ENCODE assay signal across 10 cellular contexts in the genomic region with DNA sequence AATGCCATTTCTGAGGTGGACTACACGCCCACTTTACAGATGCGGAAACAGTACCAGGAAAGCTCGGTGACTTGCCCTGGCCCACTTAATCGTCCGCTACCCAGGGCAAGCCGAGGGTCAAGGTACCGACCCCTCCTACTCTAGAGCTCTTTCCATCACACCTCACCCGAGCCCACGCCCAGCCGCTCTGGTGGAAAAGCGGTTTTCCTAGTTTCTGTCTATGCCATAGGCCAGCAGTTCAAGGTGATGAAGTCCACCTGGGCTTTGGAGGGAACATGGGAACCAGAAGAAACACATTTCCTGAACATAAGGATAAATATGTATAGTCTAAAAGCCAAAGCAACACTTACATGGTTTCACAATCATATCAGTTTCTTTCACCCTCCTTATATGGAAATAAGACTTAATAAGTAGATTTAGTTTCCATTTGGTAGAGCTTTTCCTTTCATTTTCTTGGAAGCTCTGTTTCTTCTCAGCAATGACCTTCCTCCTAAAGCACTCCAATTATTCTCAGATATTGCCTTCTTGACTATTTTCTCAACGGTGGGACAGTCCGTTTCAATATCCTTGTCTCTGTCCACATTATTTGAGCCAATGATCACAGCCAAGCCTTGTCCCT. TPM values are rescaled to one million over a fixed set of nuclear protein-coding genes. Genes with fewer than 3 reads are reported as not detected.
DNase-seq lines count a peak whose midpoint lies in the region; ATAC-seq and TF ChIP-seq lines count a peak whose summit lies in the region.
"Had no signal": no experiment of that assay in that cellular context is flagged by ENCODE, and none has a peak within 500 bp of the region (broad histone marks: within the 10 kb centered on the region; RNA-seq: fewer than 3 reads in every experiment).

No MANE protein-coding gene starts in this region.

- H3K9me3 Mint-ChIP-seq in T-helper 2 cell treated with Interferon-gamma antibody and Interleukin-4, amounts not matched to agents 5 μg/mL and 100 μg/mL, for 36 hours: no peaks in the 10 kb centered on the region
- H3K9me3 Mint-ChIP-seq in activated CD4-positive, alpha-beta memory T cell treated with anti-CD3 and anti-CD28 coated beads, Interleukin-2, amount 10 ng/mL, durations not matched to agents 7 days and 5 days: no peaks in the 10 kb centered on the region
- no peaks in the 10 kb centered on the region for H3K9me3 Mint-ChIP-seq in stimulated activated naive B cell treated with anti-CD40 and anti-IgM and Interleukin-4, amounts not matched to agents 10 μg/mL and 1 μg/mL and 100 μg/mL, for 72 hours

- H3K27ac ChIP-seq in PC-9: no peak overlapping the region
- H3K27ac ChIP-seq: C4-2B had no signal

- no peak for ATAC-seq in stimulated activated naive B cell treated with anti-CD40 and anti-IgM and Interleukin-4, amounts not matched to agents 10 μg/mL and 1 μg/mL and 100 μg/mL, for 72 hours (replicated peaks)
- no peak for ATAC-seq in HG02678 (IDR thresholded peaks at IDR 0.05; ENCODE audit: unreplicated experiment)

- H3K9me2 ChIP-seq in PC-9 (ENCODE audit: insufficient read depth): no peaks in the 10 kb centered on the region

- POLR2A ChIA-PET in activated CD4-positive, alpha-beta memory T cell treated with anti-CD3 and anti-CD28 coated beads, Interleukin-2, amount 10 ng/mL, durations not matched to agents 7 days and 5 days (lab: Charles Lee): no interaction called here
- POLR2A ChIA-PET in PC-9 (lab: Charles Lee; ENCODE audit: unreplicated experiment): no interaction called here

- H3K27me3 Mint-ChIP-seq in T-helper 2 cell treated with Interferon-gamma antibody and Interleukin-4, amounts not matched to agents 5 μg/mL and 100 μg/mL, for 36 hours (ENCODE audit: low read depth): peaks cover 40% of the 10 kb centered on the region
- peaks cover 41% of the 10 kb centered on the region for H3K27me3 Mint-ChIP-seq in activated CD4-positive, alpha-beta memory T cell treated with anti-CD3 and anti-CD28 coated beads, Interleukin-2, amount 10 ng/mL, durations not matched to agents 7 days and 5 days
- peaks cover 8 to 9% of the 10 kb centered on the region in 2 donors for H3K27me3 Mint-ChIP-seq in stimulated activated naive B cell treated with anti-CD40 and anti-IgM and Interleukin-4, amounts not matched to agents 10 μg/mL and 1 μg/mL and 100 μg/mL, for 72 hours

- CTCF ChIA-PET in activated CD4-positive, alpha-beta memory T cell treated with anti-CD3 and anti-CD28 coated beads, Interleukin-2, amount 10 ng/mL, durations not matched to agents 7 days and 5 days (lab: Charles Lee): interaction anchor here (0.6 kb wide), 1 partner anchor 260 kb away, joined by 3 read pairs; no protein-coding TSS in a partner anchor
- CTCF ChIA-PET in PC-9 (lab: Charles Lee): no interaction called here

- H3K27ac Mint-ChIP-seq in T-helper 2 cell treated with Interferon-gamma antibody and Interleukin-4, amounts not matched to agents 5 μg/mL and 100 μg/mL, for 36 hours: no peak overlapping the region
- H3K27ac Mint-ChIP-seq in activated CD4-positive, alpha-beta memory T cell treated with anti-CD3 and anti-CD28 coated beads, Interleukin-2, amount 10 ng/mL, durations not matched to agents 7 days and 5 days: no peak overlapping the region
- peak overlapping the region; percentile 79 for H3K27ac Mint-ChIP-seq in stimulated activated naive B cell treated with anti-CD40 and anti-IgM and Interleukin-4, amounts not matched to agents 10 μg/mL and 1 μg/mL and 100 μg/mL, for 72 hours

- TF ChIP-seq CTCF in PC-9 (conservative IDR thresholded peaks at IDR 0.05): no peak

- H3K9me3 ChIP-seq in HAP-1: no peaks in the 10 kb centered on the region
- H3K9me3 ChIP-seq in PC-9 (ENCODE audit: insufficient read depth, low read depth): no peaks in the 10 kb centered on the region

- in situ Hi-C loops in HAP-1 (cut with MboI; ENCODE audit: low sequenced_read_pairs): no loop called here

- peak overlapping the region; percentile 66 for H3K4me3 Mint-ChIP-seq in T-helper 2 cell treated with Interferon-gamma antibody and Interleukin-4, amounts not matched to agents 5 μg/mL and 100 μg/mL, for 36 hours
- peak overlapping the region; percentile 61 for H3K4me3 Mint-ChIP-seq in activated CD4-positive, alpha-beta memory T cell treated with anti-CD3 and anti-CD28 coated beads, Interleukin-2, amount 10 ng/mL, durations not matched to agents 7 days and 5 days
- H3K4me3 Mint-ChIP-seq in stimulated activated naive B cell treated with anti-CD40 and anti-IgM and Interleukin-4, amounts not matched to agents 10 μg/mL and 1 μg/mL and 100 μg/mL, for 72 hours: peak overlapping the region; percentile 83 to 91

- no peaks in the 10 kb centered on the region for H3K36me3 Mint-ChIP-seq in T-helper 2 cell treated with Interferon-gamma antibody and Interleukin-4, amounts not matched to agents 5 μg/mL and 100 μg/mL, for 36 hours (ENCODE audit: low read depth)
- no peaks in the 10 kb centered on the region for H3K36me3 Mint-ChIP-seq in activated CD4-positive, alpha-beta memory T cell treated with anti-CD3 and anti-CD28 coated beads, Interleukin-2, amount 10 ng/mL, durations not matched to agents 7 days and 5 days (ENCODE audit: low read depth)
- H3K36me3 Mint-ChIP-seq in stimulated activated naive B cell treated with anti-CD40 and anti-IgM and Interleukin-4, amounts not matched to agents 10 μg/mL and 1 μg/mL and 100 μg/mL, for 72 hours: peaks cover 0 to 6% of the 10 kb centered on the region in 2 donors

- H3K27me3 ChIP-seq in HAP-1 (ENCODE audit: low read depth): no peaks in the 10 kb centered on the region
- H3K27me3 ChIP-seq in PC-9 (ENCODE audit: insufficient read depth, low read depth): no peaks in the 10 kb centered on the region

- no peak overlapping the region for H3K4me2 ChIP-seq in PC-9

- H3K4me1 Mint-ChIP-seq in T-helper 2 cell treated with Interferon-gamma antibody and Interleukin-4, amounts not matched to agents 5 μg/mL and 100 μg/mL, for 36 hours (ENCODE audit: low read depth): peaks cover 20% of the 10 kb centered on the region
- peaks cover 22% of the 10 kb centered on the region for H3K4me1 Mint-ChIP-seq in activated CD4-positive, alpha-beta memory T cell treated with anti-CD3 and anti-CD28 coated beads, Interleukin-2, amount 10 ng/mL, durations not matched to agents 7 days and 5 days
- H3K4me1 Mint-ChIP-seq in stimulated activated naive B cell treated with anti-CD40 and anti-IgM and Interleukin-4, amounts not matched to agents 10 μg/mL and 1 μg/mL and 100 μg/mL, for 72 hours: peaks cover 41 to 73% of the 10 kb centered on the region in 2 donors

- no TSS peak for BruUV-seq in PC-9 (replicated peaks; lab: Mats Ljungman, UMichigan)

- no peaks in the 10 kb centered on the region for H4K20me1 ChIP-seq in PC-9 (ENCODE audit: insufficient read depth)

- no peak overlapping the region for H2AFZ ChIP-seq in PC-9

- no peaks in the 10 kb centered on the region for H3K4me1 ChIP-seq in HAP-1
- peaks cover 12% of the 10 kb centered on the region for H3K4me1 ChIP-seq in PC-9 (replicated peaks; ENCODE audit: insufficient read depth)

- no peaks in the 10 kb centered on the region for H3K79me2 ChIP-seq in PC-9 (ENCODE audit: low read depth)

- peak overlapping the region; percentile 58 for H3K4me3 ChIP-seq in iPS-11a (ENCODE audit: low read depth, low read length)
- H3K4me3 ChIP-seq in HAP-1: no peak overlapping the region
- no peak overlapping the region for H3K4me3 ChIP-seq in PC-9

- no peaks in the 10 kb centered on the region for H3F3A ChIP-seq in PC-9 (ENCODE audit: insufficient read depth, low read depth)

- H3K36me3 ChIP-seq in HAP-1 (replicated peaks): no peaks in the 10 kb centered on the region
- no peaks in the 10 kb centered on the region for H3K36me3 ChIP-seq in PC-9 (ENCODE audit: low read depth)

- no peak for DNase-seq in T-helper 2 cell treated with Interferon-gamma antibody and Interleukin-4, amounts not matched to agents 5 μg/mL and 100 μg/mL, for 36 hours (ENCODE audit: low spot score)
- no peak for DNase-seq in T-helper 2 cell
- no peak for DNase-seq in activated CD4-positive, alpha-beta memory T cell treated with anti-CD3 and anti-CD28 coated beads, Interleukin-2, amount 10 ng/mL, durations not matched to agents 7 days and 5 days
- no peak for DNase-seq in stimulated activated naive B cell treated with anti-CD40 and anti-IgM and Interleukin-4, amounts not matched to agents 10 μg/mL and 1 μg/mL and 100 μg/mL, for 72 hours
- DNase-seq in HAP-1 (ENCODE audit: low spot score in 2 of 2): no peak
- DNase-seq in PC-9: no peak
- DNase-seq: T-helper 9 cell had no signal

- intact Hi-C loops in PC-9 (cut with micrococcal nuclease; ENCODE audit: unreplicated experiment): loop anchor here (2.0 kb wide), 1 partner anchor 281 kb away; no protein-coding TSS in a partner anchor

RNA-seq across cellular contexts. Expression of gene VWA3B, which starts 0.6 kb away (rescaled TPM):
- not detected for total RNA-seq in activated CD4-positive, alpha-beta memory T cell treated with anti-CD3 and anti-CD28 coated beads, Interleukin-2, amount 10 ng/mL, durations not matched to agents 7 days and 5 days
- total RNA-seq in PC-9 (2021): not detected in 2 replicates
